11 cellular contexts compared by ENCODE assay signal in genomic region chr17:74906214-74906793, GRCh38. TPM values are rescaled to one million over a fixed set of nuclear protein-coding genes. Genes with fewer than 3 reads are reported as not detected.
DNase-seq lines count a peak whose midpoint lies in the region; ATAC-seq, FAIRE-seq and TF ChIP-seq lines count a peak whose summit lies in the region.
"Not testable (repeated sequence)": the region's sequence is repeated elsewhere in the genome, so short reads cannot be mapped to it uniquely, and the experiment has no call there.
"Had no signal": no experiment of that assay in that cellular context is flagged by ENCODE, and none has a peak within 500 bp of the region (broad histone marks: within the 10 kb centered on the region; RNA-seq: fewer than 3 reads in every experiment).

No MANE protein-coding gene starts in this region.

- not testable (repeated sequence) for H3K27me3 Mint-ChIP-seq in activated T-helper 2 cell treated with anti-CD3 and anti-CD28 coated beads, Interferon-gamma antibody, Interleukin-2, Interleukin-4, amounts not matched to agents 10 μg/mL and 5 μg/mL and 100 μg/mL, durations not matched to agents 14 hours and 24 hours and 36 hours (ENCODE audit: low read depth)

- peak overlapping the region; percentile 29; the same call in 1 of the 2 replicates for H3K27ac ChIP-seq in HCT116 (ENCODE audit: low read depth, low read length)
- H3K27ac ChIP-seq in KMS-11; HepG2 (ENCODE audit: extremely low read length, insufficient read depth, low read length): not testable (repeated sequence)

- RAD21 ChIA-PET in HCT116 (lab: Charles Lee; ENCODE audit: low non-redundant PET in 1 of 2, low total read pairs in 2 of 2, uncharacterized antibody in 2 of 2, unreplicated experiment in 2 of 2) = interaction anchor here in 1 of 2 experiments (0.7 kb wide), 1 partner anchor 31 kb away, joined by 3 read pairs; no protein-coding TSS in a partner anchor

- H3K9me3 ChIP-seq in BE2C; HCT116 (ENCODE audit: control insufficient read depth in 1 of 2, insufficient read depth in 1 of 2, low read depth in 1 of 2, low read length in 2 of 2); HepG2 (ENCODE audit: low read length): not testable (repeated sequence)

- DNase-seq in BE2C (peak; percentile 45), HCT116 (ENCODE audit: low read depth, low spot score) (peak; percentile 48), NCI-H82 (lab: John Stamatoyannopoulos, UW) (peak; percentile 24), SW480 (ENCODE audit: low spot score) (peak; percentile 20)
- DNase-seq in activated T-helper 2 cell treated with anti-CD3 and anti-CD28 coated beads, Interferon-gamma antibody, Interleukin-2, Interleukin-4, amounts not matched to agents 10 μg/mL and 5 μg/mL and 100 μg/mL, durations not matched to agents 14 hours and 24 hours and 36 hours (ENCODE audit: low spot score) = peak; percentile 17
- DNase-seq in HepG2 (ENCODE audit: low spot score) = not testable (repeated sequence)

- not testable (repeated sequence) for H2AFZ ChIP-seq in HCT116 (ENCODE audit: low read depth, low read length, poor library complexity, severe bottlenecking); HepG2 (ENCODE audit: low read length)
- peak overlapping the region; percentile 27; the same call in 1 of the 2 replicates for H2AFZ ChIP-seq in KMS-11 (ENCODE audit: low read depth)

- not testable (repeated sequence) for H3K36me3 ChIP-seq in BE2C; HCT116 (ENCODE audit: control insufficient read depth in 1 of 2, insufficient read depth in 2 of 2, low read length in 2 of 2); KMS-11 (ENCODE audit: insufficient read depth); HepG2 (replicated peaks in 1 of 2; ENCODE audit: control insufficient read depth in 1 of 2, insufficient read depth in 2 of 2, low read length in 2 of 2)

- H3K4me3 Mint-ChIP-seq in activated T-helper 2 cell treated with anti-CD3 and anti-CD28 coated beads, Interferon-gamma antibody, Interleukin-2, Interleukin-4, amounts not matched to agents 10 μg/mL and 5 μg/mL and 100 μg/mL, durations not matched to agents 14 hours and 24 hours and 36 hours (ENCODE audit: low read depth) = not testable (repeated sequence)

- not testable (repeated sequence) for TF ChIP-seq CTCF in BE2C (IDR thresholded peaks at IDR 0.05; ENCODE audit: low read depth, low read length); HCT116 (IDR thresholded peaks at IDR 0.05 in 2 of 3, conservative IDR thresholded peaks at IDR 0.05 in 1 of 3; ENCODE audit: borderline replicate concordance in 1 of 3, insufficient read depth in 1 of 3, low read depth in 2 of 3, low read length in 2 of 3); KMS-11 (conservative IDR thresholded peaks at IDR 0.05; ENCODE audit: low read depth, low read length); HepG2 (CRISPR knock-in tag; IDR thresholded peaks at IDR 0.05)

- H3K4me2 ChIP-seq in HCT116 (ENCODE audit: low read length) = 0 out of 2 replicates have a peak overlapping the region, but pooled peaks have one; percentile 6
- H3K4me2 ChIP-seq in KMS-11; HepG2 (ENCODE audit: low read depth, low read length): not testable (repeated sequence)

- not testable (repeated sequence) for H3K9ac ChIP-seq in HCT116 (ENCODE audit: low read length); KMS-11; HepG2 (ENCODE audit: insufficient read depth, low read depth, low read length)

- CTCF ChIA-PET in HCT116 (lab: Charles Lee) = interaction anchor here (1.0 kb wide), 1 partner anchor 52 kb away, joined by 3 read pairs; no protein-coding TSS in a partner anchor
- CTCF ChIA-PET in HepG2 (lab: Yijun Ruan, JAX; ENCODE audit: low intra/inter-chr PET ratio, low total read pairs) = not testable (repeated sequence)

- intact Hi-C loops in HCT116 (cut with micrococcal nuclease); activated T-helper 2 cell treated with anti-CD3 and anti-CD28 coated beads, Interferon-gamma antibody, Interleukin-2, Interleukin-4, amounts not matched to agents 10 μg/mL and 5 μg/mL and 100 μg/mL, durations not matched to agents 14 hours and 24 hours and 36 hours (cut with micrococcal nuclease); HepG2 (cut with micrococcal nuclease; ENCODE audit: unreplicated experiment): not testable (repeated sequence)

- not testable (repeated sequence) for H3K27me3 ChIP-seq in BE2C; HCT116 (ENCODE audit: insufficient read depth, low read length)
- H3K27me3 ChIP-seq in KMS-11 (ENCODE audit: insufficient read depth, low read depth) (peaks cover 69% of the 10 kb centered on the region), HepG2 (ENCODE audit: control insufficient read depth in 1 of 2, insufficient read depth in 2 of 2, low read length in 2 of 2) (peaks cover 5 to 32% of the 10 kb centered on the region in 2 experiments)

- TF ChIP-seq RAD21 in HCT116 (IDR thresholded peaks at IDR 0.05; ENCODE audit: low read depth); HepG2 (CRISPR knock-in tag; IDR thresholded peaks at IDR 0.05): not testable (repeated sequence)

- H3K36me3 Mint-ChIP-seq in activated T-helper 2 cell treated with anti-CD3 and anti-CD28 coated beads, Interferon-gamma antibody, Interleukin-2, Interleukin-4, amounts not matched to agents 10 μg/mL and 5 μg/mL and 100 μg/mL, durations not matched to agents 14 hours and 24 hours and 36 hours (ENCODE audit: low read depth) = not testable (repeated sequence)

- POLR2A ChIA-PET in HCT116 (lab: Charles Lee) (interaction anchor here (1.3 to 2.3 kb wide), 5 partner anchors 8 to 218 kb away, joined by 3 to 15 read pairs (median 6); partner anchors contain the start of gene FDXR), HepG2 (lab: Yijun Ruan, JAX) (interaction anchor here (1.4 to 2.0 kb wide), 2 partner anchors 33 to 55 kb away, joined by 3 to 12 read pairs; partner anchors contain the start of gene FDXR)

- H4K20me1 ChIP-seq in HCT116 (ENCODE audit: insufficient read depth); KMS-11 (ENCODE audit: insufficient read depth); HepG2 (ENCODE audit: insufficient read depth, low read length): not testable (repeated sequence)

- H3K27ac Mint-ChIP-seq in activated T-helper 2 cell treated with anti-CD3 and anti-CD28 coated beads, Interferon-gamma antibody, Interleukin-2, Interleukin-4, amounts not matched to agents 10 μg/mL and 5 μg/mL and 100 μg/mL, durations not matched to agents 14 hours and 24 hours and 36 hours = not testable (repeated sequence)

- in situ Hi-C loops in HepG2 (cut with HindIII; ENCODE audit: extremely low pct_ligation_motif_present, low pct_unique_long_range_greater_than_20kb) = not testable (repeated sequence)

- WGBS in HepG2 (ENCODE audit: low lambda C conversion rate) = 33% methylated on average over 5 of the region's 6 CpGs

- FAIRE-seq in HepG2 (lab: Jason Lieb, UNC) = not testable (repeated sequence)

- not testable (repeated sequence) for TF ChIP-seq EP300 in HepG2 (IDR thresholded peaks at IDR 0.05; ENCODE audit: low read depth in 2 of 2, low read length in 2 of 2); HepG2 (CRISPR knock-in tag; IDR thresholded peaks at IDR 0.05; ENCODE audit: borderline replicate concordance)

- ATAC-seq in HCT116 = peak; percentile 19; the same call in 1 of the 2 replicates
- ATAC-seq in HepG2 = not testable (repeated sequence)

- not testable (repeated sequence) for H3K9me3 Mint-ChIP-seq in activated T-helper 2 cell treated with anti-CD3 and anti-CD28 coated beads, Interferon-gamma antibody, Interleukin-2, Interleukin-4, amounts not matched to agents 10 μg/mL and 5 μg/mL and 100 μg/mL, durations not matched to agents 14 hours and 24 hours and 36 hours

- not testable (repeated sequence) for H3K79me2 ChIP-seq in HCT116 (ENCODE audit: insufficient read depth, low read length); KMS-11 (ENCODE audit: insufficient read depth, low read depth); HepG2 (ENCODE audit: insufficient read depth, low read length)

- not testable (repeated sequence) for H3K9me2 ChIP-seq in HCT116 (ENCODE audit: insufficient read depth)

- not testable (repeated sequence) for TF ChIP-seq POLR2A in HCT116 (IDR thresholded peaks at IDR 0.05; ENCODE audit: borderline replicate concordance, extremely low read depth, insufficient read depth, insufficient read length); HepG2 (IDR thresholded peaks at IDR 0.05; ENCODE audit: insufficient read depth in 1 of 2, low read depth in 2 of 2, low read length in 2 of 2)

- not testable (repeated sequence) for BruUV-seq in HCT116 (replicated peaks; lab: Mats Ljungman, UMichigan); HepG2 (replicated peaks; lab: Mats Ljungman, UMichigan)

- not testable (repeated sequence) for H3K4me3 ChIP-seq in BE2C (ENCODE audit: low read depth, low read length); HCT116 (replicated peaks in 1 of 2; ENCODE audit: low read depth in 1 of 2, low read length in 2 of 2); KMS-11 (IDR thresholded peaks at IDR 0.05; ENCODE audit: insufficient read depth, low read depth, low read length); HepG2 (replicated peaks in 1 of 3; ENCODE audit: insufficient read depth in 1 of 3, low read depth in 2 of 3, low read length in 3 of 3)

- H3K4me1 ChIP-seq in BE2C; KMS-11 (ENCODE audit: low read depth, poor library complexity, severe bottlenecking): not testable (repeated sequence)
- H3K4me1 ChIP-seq in HCT116 (ENCODE audit: control insufficient read depth in 1 of 2, insufficient read depth in 2 of 2, low read length in 2 of 2) (peaks cover 3 to 30% of the 10 kb centered on the region in 2 experiments), HepG2 (ENCODE audit: insufficient read depth, low read length) (peaks cover 14% of the 10 kb centered on the region; the same call in 1 of the 2 replicates)

- not testable (repeated sequence) for H3K4me1 Mint-ChIP-seq in activated T-helper 2 cell treated with anti-CD3 and anti-CD28 coated beads, Interferon-gamma antibody, Interleukin-2, Interleukin-4, amounts not matched to agents 10 μg/mL and 5 μg/mL and 100 μg/mL, durations not matched to agents 14 hours and 24 hours and 36 hours (ENCODE audit: low read depth)

RNA-seq across cellular contexts. Expression of gene FADS6, which starts 12.9 kb away (rescaled TPM):
- polyA plus RNA-seq in BE2C (2012; ENCODE audit: insufficient read depth, insufficient read length, low read depth) = not detected
- not detected for total RNA-seq in HCT116 (2021; ENCODE audit: unreplicated experiment)
- not detected in 2 replicates for polyA plus RNA-seq in HCT116 (2012)
- total RNA-seq in activated T-helper 2 cell treated with anti-CD3 and anti-CD28 coated beads, Interferon-gamma antibody, Interleukin-2, Interleukin-4, amounts not matched to agents 10 μg/mL and 5 μg/mL and 100 μg/mL, durations not matched to agents 14 hours and 24 hours and 36 hours = not detected in 2 replicates
- 0.11 TPM in 1 of 2 replicates, not detected in the other for total RNA-seq in HepG2 (2016; rRNA removed; fragmentation: Illumina TruSeq; extraction: Trizol)
- 0.09 TPM in 1 of 2 replicates, not detected in the other for total RNA-seq in HepG2 (2016; cell fraction: cytosol; rRNA removed; fragmentation: Illumina TruSeq; extraction: Trizol; ENCODE audit: low read depth)
- 0.11 TPM in 1 of 2 replicates, not detected in the other for total RNA-seq in HepG2 (2016; cell fraction: insoluble cytoplasmic fraction; rRNA removed; fragmentation: Illumina TruSeq; extraction: Trizol)
- total RNA-seq in HepG2 (2016; cell fraction: membrane; rRNA removed; fragmentation: Illumina TruSeq; extraction: Trizol) = not detected in 2 replicates
- 0.28 TPM in 1 of 2 replicates, not detected in the other for total RNA-seq in HepG2 (2016; cell fraction: nucleus; rRNA removed; fragmentation: Illumina TruSeq; extraction: Trizol)
- 0.11 and 0.20 TPM in 2 replicates for polyA plus RNA-seq in HepG2 (2011; rRNA removed)
- 0.14 and 0.15 TPM in 2 replicates for polyA plus RNA-seq in HepG2 (2011; cell fraction: cytosol; rRNA removed)
- polyA plus RNA-seq in HepG2 (2011; cell fraction: nucleus; rRNA removed) = 0.47 and 1.1 TPM in 2 replicates
- polyA plus RNA-seq in HepG2 (2012) = not detected in 2 replicates
- polyA plus RNA-seq in HepG2 (2016; cell fraction: cytosol; fragmentation: Illumina TruSeq; extraction: Trizol; ENCODE audit: low read depth) = 0.18 TPM in 1 of 2 replicates, not detected in the other
- polyA plus RNA-seq in HepG2 (2016; cell fraction: insoluble cytoplasmic fraction; fragmentation: Illumina TruSeq; extraction: Trizol; ENCODE audit: low read depth) = 0.10 TPM in 1 of 2 replicates, not detected in the other
- not detected in 2 replicates for polyA plus RNA-seq in HepG2 (2016; cell fraction: membrane; fragmentation: Illumina TruSeq; extraction: Trizol; ENCODE audit: low read depth)
- polyA plus RNA-seq in HepG2 (2016; cell fraction: nucleus; fragmentation: Illumina TruSeq; extraction: Trizol; ENCODE audit: insufficient read depth, low read depth) = not detected in 2 replicates
- polyA minus RNA-seq in HepG2 (2011; rRNA and poly(A)+ RNA removed; ENCODE audit: low replicate concordance) = 0.32 TPM in 1 of 2 replicates, not detected in the other
- not detected in 2 replicates for polyA minus RNA-seq in HepG2 (2011; cell fraction: cytosol; rRNA and poly(A)+ RNA removed)
- not detected in 2 replicates for polyA minus RNA-seq in HepG2 (2011; cell fraction: nucleus; rRNA and poly(A)+ RNA removed)
- total RNA-seq: CD4-positive, CD25-positive, alpha-beta regulatory T cell; H7; HFFc6 had no signal
- polyA plus RNA-seq: CD4-positive, CD25-positive, alpha-beta regulatory T cell had no signal

RNA-seq across cellular contexts. Expression of gene USH1G, which starts 16.8 kb away (rescaled TPM):
- not detected for polyA plus RNA-seq in BE2C (2012; ENCODE audit: insufficient read depth, insufficient read length, low read depth)
- total RNA-seq in HCT116 (2021; ENCODE audit: unreplicated experiment) (3.1 TPM), HepG2 (2016; rRNA removed; fragmentation: Illumina TruSeq; extraction: Trizol) (0.04 TPM in 1 of 2 replicates, not detected in the other)
- polyA plus RNA-seq in HCT116 (2012) = 2.2 and 2.4 TPM in 2 replicates
- total RNA-seq in activated T-helper 2 cell treated with anti-CD3 and anti-CD28 coated beads, Interferon-gamma antibody, Interleukin-2, Interleukin-4, amounts not matched to agents 10 μg/mL and 5 μg/mL and 100 μg/mL, durations not matched to agents 14 hours and 24 hours and 36 hours = not detected in 2 replicates
- not detected in 2 replicates for total RNA-seq in HepG2 (2016; cell fraction: cytosol; rRNA removed; fragmentation: Illumina TruSeq; extraction: Trizol; ENCODE audit: low read depth)
- total RNA-seq in HepG2 (2016; cell fraction: insoluble cytoplasmic fraction; rRNA removed; fragmentation: Illumina TruSeq; extraction: Trizol) = not detected in 2 replicates
- total RNA-seq in HepG2 (2016; cell fraction: membrane; rRNA removed; fragmentation: Illumina TruSeq; extraction: Trizol) = not detected in 2 replicates
- not detected in 2 replicates for total RNA-seq in HepG2 (2016; cell fraction: nucleus; rRNA removed; fragmentation: Illumina TruSeq; extraction: Trizol)
- not detected in 2 replicates for polyA plus RNA-seq in HepG2 (2011; rRNA removed)
- polyA plus RNA-seq in HepG2 (2011; cell fraction: cytosol; rRNA removed) = 0.01 TPM in 1 of 2 replicates, not detected in the other
- polyA plus RNA-seq in HepG2 (2011; cell fraction: nucleus; rRNA removed) = 0.03 and 0.08 TPM in 2 replicates
- polyA plus RNA-seq in HepG2 (2012) = not detected in 2 replicates
- not detected in 2 replicates for polyA plus RNA-seq in HepG2 (2016; cell fraction: cytosol; fragmentation: Illumina TruSeq; extraction: Trizol; ENCODE audit: low read depth)
- not detected in 2 replicates for polyA plus RNA-seq in HepG2 (2016; cell fraction: insoluble cytoplasmic fraction; fragmentation: Illumina TruSeq; extraction: Trizol; ENCODE audit: low read depth)
- polyA plus RNA-seq in HepG2 (2016; cell fraction: membrane; fragmentation: Illumina TruSeq; extraction: Trizol; ENCODE audit: low read depth) = not detected in 2 replicates
- polyA plus RNA-seq in HepG2 (2016; cell fraction: nucleus; fragmentation: Illumina TruSeq; extraction: Trizol; ENCODE audit: insufficient read depth, low read depth) = not detected in 2 replicates
- polyA minus RNA-seq in HepG2 (2011; rRNA and poly(A)+ RNA removed; ENCODE audit: low replicate concordance) = 0.05 TPM in 1 of 2 replicates, not detected in the other
- polyA minus RNA-seq in HepG2 (2011; cell fraction: cytosol; rRNA and poly(A)+ RNA removed) = not detected in 2 replicates
- 0.12 and 0.13 TPM in 2 replicates for polyA minus RNA-seq in HepG2 (2011; cell fraction: nucleus; rRNA and poly(A)+ RNA removed)
- total RNA-seq: CD4-positive, CD25-positive, alpha-beta regulatory T cell; HFFc6 had no signal
- polyA plus RNA-seq: CD4-positive, CD25-positive, alpha-beta regulatory T cell had no signal

RNA-seq across cellular contexts. Expression of gene OTOP2, which starts 17.8 kb away (rescaled TPM):
- not detected for polyA plus RNA-seq in BE2C (2012; ENCODE audit: insufficient read depth, insufficient read length, low read depth)
- total RNA-seq in HCT116 (2021; ENCODE audit: unreplicated experiment) (not detected), HepG2 (2016; rRNA removed; fragmentation: Illumina TruSeq; extraction: Trizol) (not detected in 2 replicates)
- 0.04 and 0.07 TPM in 2 replicates for polyA plus RNA-seq in HCT116 (2012)
- not detected in 2 replicates for total RNA-seq in activated T-helper 2 cell treated with anti-CD3 and anti-CD28 coated beads, Interferon-gamma antibody, Interleukin-2, Interleukin-4, amounts not matched to agents 10 μg/mL and 5 μg/mL and 100 μg/mL, durations not matched to agents 14 hours and 24 hours and 36 hours
- not detected in 2 replicates for total RNA-seq in HepG2 (2016; cell fraction: cytosol; rRNA removed; fragmentation: Illumina TruSeq; extraction: Trizol; ENCODE audit: low read depth)
- not detected in 2 replicates for total RNA-seq in HepG2 (2016; cell fraction: insoluble cytoplasmic fraction; rRNA removed; fragmentation: Illumina TruSeq; extraction: Trizol)
- not detected in 2 replicates for total RNA-seq in HepG2 (2016; cell fraction: membrane; rRNA removed; fragmentation: Illumina TruSeq; extraction: Trizol)
- total RNA-seq in HepG2 (2016; cell fraction: nucleus; rRNA removed; fragmentation: Illumina TruSeq; extraction: Trizol) = not detected in 2 replicates
- polyA plus RNA-seq in HepG2 (2011; rRNA removed) = not detected in 2 replicates
- polyA plus RNA-seq in HepG2 (2011; cell fraction: cytosol; rRNA removed) = not detected in 2 replicates
- polyA plus RNA-seq in HepG2 (2011; cell fraction: nucleus; rRNA removed) = 0.06 TPM in 1 of 2 replicates, not detected in the other
- polyA plus RNA-seq in HepG2 (2012) = not detected in 2 replicates
- polyA plus RNA-seq in HepG2 (2016; cell fraction: cytosol; fragmentation: Illumina TruSeq; extraction: Trizol; ENCODE audit: low read depth) = not detected in 2 replicates
- not detected in 2 replicates for polyA plus RNA-seq in HepG2 (2016; cell fraction: insoluble cytoplasmic fraction; fragmentation: Illumina TruSeq; extraction: Trizol; ENCODE audit: low read depth)
- not detected in 2 replicates for polyA plus RNA-seq in HepG2 (2016; cell fraction: membrane; fragmentation: Illumina TruSeq; extraction: Trizol; ENCODE audit: low read depth)
- polyA plus RNA-seq in HepG2 (2016; cell fraction: nucleus; fragmentation: Illumina TruSeq; extraction: Trizol; ENCODE audit: insufficient read depth, low read depth) = not detected in 2 replicates
- polyA minus RNA-seq in HepG2 (2011; rRNA and poly(A)+ RNA removed; ENCODE audit: low replicate concordance) = not detected in 2 replicates
- not detected in 2 replicates for polyA minus RNA-seq in HepG2 (2011; cell fraction: cytosol; rRNA and poly(A)+ RNA removed)
- polyA minus RNA-seq in HepG2 (2011; cell fraction: nucleus; rRNA and poly(A)+ RNA removed) = not detected in 2 replicates
- total RNA-seq: CD4-positive, CD25-positive, alpha-beta regulatory T cell; GM23338; H7; HFFc6 had no signal
- polyA plus RNA-seq: CD4-positive, CD25-positive, alpha-beta regulatory T cell; GM23338 had no signal

RNA-seq across cellular contexts. Expression of gene OTOP3, which starts 29.4 kb away (rescaled TPM):
- polyA plus RNA-seq in BE2C (2012; ENCODE audit: insufficient read depth, insufficient read length, low read depth) = not detected
- not detected for total RNA-seq in HCT116 (2021; ENCODE audit: unreplicated experiment)
- not detected in 2 replicates for polyA plus RNA-seq in HCT116 (2012)
- not detected in 2 replicates for total RNA-seq in activated T-helper 2 cell treated with anti-CD3 and anti-CD28 coated beads, Interferon-gamma antibody, Interleukin-2, Interleukin-4, amounts not matched to agents 10 μg/mL and 5 μg/mL and 100 μg/mL, durations not matched to agents 14 hours and 24 hours and 36 hours
- total RNA-seq in HepG2 (2016; rRNA removed; fragmentation: Illumina TruSeq; extraction: Trizol) = not detected in 2 replicates
- total RNA-seq in HepG2 (2016; cell fraction: cytosol; rRNA removed; fragmentation: Illumina TruSeq; extraction: Trizol; ENCODE audit: low read depth) = not detected in 2 replicates
- not detected in 2 replicates for total RNA-seq in HepG2 (2016; cell fraction: insoluble cytoplasmic fraction; rRNA removed; fragmentation: Illumina TruSeq; extraction: Trizol)
- total RNA-seq in HepG2 (2016; cell fraction: membrane; rRNA removed; fragmentation: Illumina TruSeq; extraction: Trizol) = not detected in 2 replicates
- not detected in 2 replicates for total RNA-seq in HepG2 (2016; cell fraction: nucleus; rRNA removed; fragmentation: Illumina TruSeq; extraction: Trizol)
- not detected in 2 replicates for polyA plus RNA-seq in HepG2 (2011; rRNA removed)
- polyA plus RNA-seq in HepG2 (2011; cell fraction: cytosol; rRNA removed) = not detected in 2 replicates
- polyA plus RNA-seq in HepG2 (2011; cell fraction: nucleus; rRNA removed) = not detected in 2 replicates
- not detected in 2 replicates for polyA plus RNA-seq in HepG2 (2012)
- polyA plus RNA-seq in HepG2 (2016; cell fraction: cytosol; fragmentation: Illumina TruSeq; extraction: Trizol; ENCODE audit: low read depth) = not detected in 2 replicates
- polyA plus RNA-seq in HepG2 (2016; cell fraction: insoluble cytoplasmic fraction; fragmentation: Illumina TruSeq; extraction: Trizol; ENCODE audit: low read depth) = not detected in 2 replicates
- polyA plus RNA-seq in HepG2 (2016; cell fraction: membrane; fragmentation: Illumina TruSeq; extraction: Trizol; ENCODE audit: low read depth) = not detected in 2 replicates
- not detected in 2 replicates for polyA plus RNA-seq in HepG2 (2016; cell fraction: nucleus; fragmentation: Illumina TruSeq; extraction: Trizol; ENCODE audit: insufficient read depth, low read depth)
- polyA minus RNA-seq in HepG2 (2011; rRNA and poly(A)+ RNA removed; ENCODE audit: low replicate concordance) = not detected in 2 replicates
- not detected in 2 replicates for polyA minus RNA-seq in HepG2 (2011; cell fraction: cytosol; rRNA and poly(A)+ RNA removed)
- not detected in 2 replicates for polyA minus RNA-seq in HepG2 (2011; cell fraction: nucleus; rRNA and poly(A)+ RNA removed)
- total RNA-seq: CD4-positive, CD25-positive, alpha-beta regulatory T cell; GM23338; H7; HFFc6 had no signal
- polyA plus RNA-seq: CD4-positive, CD25-positive, alpha-beta regulatory T cell; GM23338 had no signal

RNA-seq across cellular contexts. Expression of gene FDXR, which starts 33.5 kb away (rescaled TPM):
- polyA plus RNA-seq in BE2C (2012; ENCODE audit: insufficient read depth, insufficient read length, low read depth) = 13.3 TPM
- total RNA-seq in HCT116 (2021; ENCODE audit: unreplicated experiment) = 98.8 TPM
- polyA plus RNA-seq in HCT116 (2012) = 82.6 and 86.1 TPM in 2 replicates
- total RNA-seq in activated T-helper 2 cell treated with anti-CD3 and anti-CD28 coated beads, Interferon-gamma antibody, Interleukin-2, Interleukin-4, amounts not matched to agents 10 μg/mL and 5 μg/mL and 100 μg/mL, durations not matched to agents 14 hours and 24 hours and 36 hours = 17.8 and 19.7 TPM in 2 replicates
- total RNA-seq in HepG2 (2016; rRNA removed; fragmentation: Illumina TruSeq; extraction: Trizol) = 99.0 and 116 TPM in 2 replicates
- 17.2 and 18.6 TPM in 2 replicates for total RNA-seq in HepG2 (2016; cell fraction: cytosol; rRNA removed; fragmentation: Illumina TruSeq; extraction: Trizol; ENCODE audit: low read depth)
- total RNA-seq in HepG2 (2016; cell fraction: insoluble cytoplasmic fraction; rRNA removed; fragmentation: Illumina TruSeq; extraction: Trizol) = 96.0 and 122 TPM in 2 replicates
- total RNA-seq in HepG2 (2016; cell fraction: membrane; rRNA removed; fragmentation: Illumina TruSeq; extraction: Trizol) = 33.1 and 34.8 TPM in 2 replicates
- total RNA-seq in HepG2 (2016; cell fraction: nucleus; rRNA removed; fragmentation: Illumina TruSeq; extraction: Trizol) = 59.6 and 66.9 TPM in 2 replicates
- polyA plus RNA-seq in HepG2 (2011; rRNA removed) = 23.4 and 27.7 TPM in 2 replicates
- 25.9 and 36.5 TPM in 2 replicates for polyA plus RNA-seq in HepG2 (2011; cell fraction: cytosol; rRNA removed)
- 50.2 and 50.3 TPM in 2 replicates for polyA plus RNA-seq in HepG2 (2011; cell fraction: nucleus; rRNA removed)
- 12.3 and 15.3 TPM in 2 replicates for polyA plus RNA-seq in HepG2 (2012)
- 13.6 and 16.1 TPM in 2 replicates for polyA plus RNA-seq in HepG2 (2016; cell fraction: cytosol; fragmentation: Illumina TruSeq; extraction: Trizol; ENCODE audit: low read depth)
- 83.4 and 93.7 TPM in 2 replicates for polyA plus RNA-seq in HepG2 (2016; cell fraction: insoluble cytoplasmic fraction; fragmentation: Illumina TruSeq; extraction: Trizol; ENCODE audit: low read depth)
- 21.8 and 25.0 TPM in 2 replicates for polyA plus RNA-seq in HepG2 (2016; cell fraction: membrane; fragmentation: Illumina TruSeq; extraction: Trizol; ENCODE audit: low read depth)
- 111 and 113 TPM in 2 replicates for polyA plus RNA-seq in HepG2 (2016; cell fraction: nucleus; fragmentation: Illumina TruSeq; extraction: Trizol; ENCODE audit: insufficient read depth, low read depth)
- polyA minus RNA-seq in HepG2 (2011; rRNA and poly(A)+ RNA removed; ENCODE audit: low replicate concordance) = 11.0 and 40.8 TPM in 2 replicates
- polyA minus RNA-seq in HepG2 (2011; cell fraction: cytosol; rRNA and poly(A)+ RNA removed) = 14.0 and 15.4 TPM in 2 replicates
- 10.0 and 10.6 TPM in 2 replicates for polyA minus RNA-seq in HepG2 (2011; cell fraction: nucleus; rRNA and poly(A)+ RNA removed)
